ENCODE assay signal across 6 cellular contexts in the genomic region with DNA sequence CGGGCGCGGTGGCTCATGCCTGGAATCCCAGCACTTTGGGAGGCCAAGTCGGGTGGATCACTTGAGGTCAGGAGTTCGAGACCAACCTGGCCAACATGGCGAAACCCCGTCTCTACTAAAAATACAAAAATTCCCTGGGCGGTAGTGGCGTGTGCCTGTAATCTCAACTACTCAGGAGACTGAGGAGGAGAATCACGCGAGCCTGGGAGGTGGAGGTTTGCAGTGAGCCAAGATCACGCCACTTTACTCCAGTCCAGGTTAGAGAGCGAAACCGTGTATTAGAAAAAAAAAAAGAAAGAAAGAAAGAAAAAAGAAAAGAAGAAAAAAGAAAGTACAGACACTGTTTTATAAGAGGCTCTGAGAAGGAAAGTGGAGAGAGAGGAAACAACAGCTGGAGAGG. TPM values are rescaled to one million over a fixed set of nuclear protein-coding genes. Genes with fewer than 3 reads are reported as not detected.
"Had no signal": no experiment of that assay in that cellular context is flagged by ENCODE, and none has a peak within 500 bp of the region (broad histone marks: within the 10 kb centered on the region; RNA-seq: fewer than 3 reads in every experiment).

No MANE protein-coding gene starts in this region.

RNA-seq across cellular contexts. Expression of gene CD300E, which starts 6.7 kb away (rescaled TPM):
- total RNA-seq: M059J, PC-3, Peyer's patch, SJSA1 had no signal
- polyA plus RNA-seq: SK-N-SH had no signal

RNA-seq across cellular contexts. Expression of gene CD300LD, which starts 38.2 kb away (rescaled TPM):
- total RNA-seq: M059J, PC-3, Peyer's patch, Right ventricle myocardium superior, SJSA1 had no signal
- polyA plus RNA-seq: SK-N-SH had no signal
